In the genomic region with DNA sequence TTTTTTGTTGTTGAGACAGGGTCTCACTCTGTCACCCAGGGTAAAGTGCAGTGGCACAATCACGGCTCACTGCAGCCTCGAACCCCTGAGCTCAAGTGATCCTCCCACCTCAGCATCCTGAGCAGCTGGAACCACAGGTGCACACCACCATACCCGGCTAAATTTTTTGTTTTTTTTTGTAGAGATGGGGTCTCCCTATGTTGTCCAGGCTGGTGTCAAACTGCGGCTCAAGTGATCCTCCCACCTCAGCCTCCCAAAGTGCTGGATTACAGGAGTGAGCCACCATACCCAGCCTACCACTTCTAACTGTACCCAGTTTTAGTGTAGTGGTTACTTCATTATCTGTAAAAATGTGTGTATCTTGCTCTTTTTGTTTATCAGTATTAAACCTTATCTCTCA, we compare ENCODE assay signal across 20 cellular contexts. TPM values are rescaled to one million over a fixed set of nuclear protein-coding genes. Genes with fewer than 3 reads are reported as not detected.
DNase-seq lines count a peak whose midpoint lies in the region; ATAC-seq and TF ChIP-seq lines count a peak whose summit lies in the region.
"Had no signal": no experiment of that assay in that cellular context is flagged by ENCODE, and none has a peak within 500 bp of the region (broad histone marks: within the 10 kb centered on the region; RNA-seq: fewer than 3 reads in every experiment).

No MANE protein-coding gene starts in this region.

- H3K27ac ChIP-seq in HEK293 (ENCODE audit: extremely low read depth, low read depth, low read length) (no peak overlapping the region), epithelial cell of prostate (peak overlapping the region; percentile 99), thyroid gland (peak overlapping the region in 2 of 3 donors; percentile 7 to 52), upper lobe of right lung (no peak overlapping the region)
- H3K27ac ChIP-seq: KMS-11 had no signal

- H3K9me3 ChIP-seq in HEK293 (ENCODE audit: control insufficient read depth, insufficient read depth, low read depth, low read length) (no peaks in the 10 kb centered on the region), thyroid gland (no peaks in the 10 kb centered on the region), HAP-1 (no peaks in the 10 kb centered on the region), upper lobe of right lung (no peaks in the 10 kb centered on the region)
- H3K9me3 ChIP-seq: BE2C had no signal

- no peak for ATAC-seq in upper lobe of right lung
- ATAC-seq: Right ventricle myocardium inferior had no signal

- 73% methylated on average over 4 of the region's 4 CpGs for WGBS in thyroid gland, 2 donors

- peaks cover 7% of the 10 kb centered on the region; the same call in 1 of the 2 replicates for H3K4me1 ChIP-seq in HEK293 (ENCODE audit: control insufficient read depth, insufficient read depth, low read length)
- H3K4me1 ChIP-seq in thyroid gland: peaks cover 26 to 61% of the 10 kb centered on the region in 2 donors
- no peaks in the 10 kb centered on the region for H3K4me1 ChIP-seq in HAP-1
- H3K4me1 ChIP-seq in upper lobe of right lung: no peaks in the 10 kb centered on the region
- H3K4me1 ChIP-seq: BE2C had no signal

- intact Hi-C loops in thyroid gland (cut with DNase I) (no loop called here), upper lobe of right lung (cut with DNase I) (no loop called here)

- no peak for TF ChIP-seq CTCF in HEK293 (tag by site-specific recombination; IDR thresholded peaks at IDR 0.05)
- TF ChIP-seq CTCF in thyroid gland (IDR thresholded peaks at IDR 0.05): no peak
- no peak for TF ChIP-seq CTCF in upper lobe of right lung (IDR thresholded peaks at IDR 0.05)

- TF ChIP-seq POLR2A in thyroid gland (IDR thresholded peaks at IDR 0.05): no peak

- DNase-seq in amniotic epithelial cell (ENCODE audit: low read depth) (peak; percentile 11), epithelial cell of prostate (ENCODE audit: low read depth, low spot score) (no peak), thyroid gland (no peak), HAP-1 (ENCODE audit: low spot score in 2 of 2) (no peak), upper lobe of right lung (no peak), D341Med (ENCODE audit: low spot score) (no peak)
- DNase-seq: BE2C; CD4-positive, alpha-beta T cell; COR-L47; DMS 273 treated with DMSO at 0.1 percent for 48 hours; DND-41; H9; NCI-H1105; NCI-H2029 treated with DMSO at 0.1 percent for 48 hours; NCI-H345; NCI-H524; NCI-H82 had no signal

- H3K27me3 ChIP-seq in thyroid gland (no peaks in the 10 kb centered on the region), HAP-1 (ENCODE audit: low read depth) (no peaks in the 10 kb centered on the region), upper lobe of right lung (no peaks in the 10 kb centered on the region)
- H3K27me3 ChIP-seq: BE2C had no signal

- H3K4me3 ChIP-seq in HEK293 (ENCODE audit: low read depth, low read length) (no peak overlapping the region), thyroid gland (replicated peaks in 1 of 3) (no peak overlapping the region), HAP-1 (no peak overlapping the region), upper lobe of right lung (no peak overlapping the region)

- POLR2A ChIA-PET in HEK293 (lab: Yijun Ruan, JAX): no interaction called here

- in situ Hi-C loops in HAP-1 (cut with MboI; ENCODE audit: low sequenced_read_pairs): no loop called here

- CTCF ChIA-PET in HEK293 (lab: Yijun Ruan, JAX): interaction anchor here (0.6 to 1.5 kb wide), 2 partner anchors 44 to 137 kb away, joined by 3 to 6 read pairs; no protein-coding TSS in a partner anchor

- H3K36me3 ChIP-seq in HEK293 (ENCODE audit: control insufficient read depth in 2 of 2, insufficient read depth in 1 of 2, low read length in 2 of 2): no peaks in the 10 kb centered on the region
- H3K36me3 ChIP-seq in thyroid gland: no peaks in the 10 kb centered on the region
- H3K36me3 ChIP-seq in HAP-1 (replicated peaks): no peaks in the 10 kb centered on the region
- no peaks in the 10 kb centered on the region for H3K36me3 ChIP-seq in upper lobe of right lung
- H3K36me3 ChIP-seq: BE2C had no signal

TF ChIP-seq in HEK293, 187 proteins besides CTCF, POLR2A, EP300 and RAD21:
- TF ChIP-seq, protein P1, sequence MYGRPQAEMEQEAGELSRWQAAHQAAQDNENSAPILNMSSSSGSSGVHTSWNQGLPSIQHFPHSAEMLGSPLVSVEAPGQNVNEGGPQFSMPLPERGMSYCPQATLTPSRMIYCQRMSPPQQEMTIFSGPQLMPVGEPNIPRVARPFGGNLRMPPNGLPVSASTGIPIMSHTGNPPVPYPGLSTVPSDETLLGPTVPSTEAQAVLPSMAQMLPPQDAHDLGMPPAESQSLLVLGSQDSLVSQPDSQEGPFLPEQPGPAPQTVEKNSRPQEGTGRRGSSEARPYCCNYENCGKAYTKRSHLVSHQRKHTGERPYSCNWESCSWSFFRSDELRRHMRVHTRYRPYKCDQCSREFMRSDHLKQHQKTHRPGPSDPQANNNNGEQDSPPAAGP (tag by site-specific recombination; IDR thresholded peaks at IDR 0.05): no peak
- TF ChIP-seq ZNF121 (tag by site-specific recombination; IDR thresholded peaks at IDR 0.05): peak; percentile 51; the same call in 1 of the 2 replicates

RNA-seq across cellular contexts. Expression of gene GRAMD2B, which starts 33.0 kb away (rescaled TPM):
- total RNA-seq in thyroid gland (100 to 1,000 TPM in 3 of 4 donors, 10 to 100 TPM in 1; 68.1 to 115 (median 105) TPM), upper lobe of right lung (17.0 TPM)

Comparison
In these comparisons a context has a peak if more than half of its experiments do, and no peak if none do; other contexts are left out.
1. H3K27ac ChIP-seq: peak in epithelial cell of prostate (single experiment) and thyroid gland (2 of 3); none in HEK293 (single experiment) and upper lobe of right lung (single experiment).